Comparison of ENCODE assay signal across 1 cellular context in genomic region chr1:30984167-30984870, GRCh38.
A peak's percentile ranks its signal among the peaks of the same experiment; 100 is the strongest.
TF ChIP-seq lines count a peak whose summit lies in the region.

No MANE protein-coding gene starts in this region.

TF ChIP-seq in K562, 482 proteins besides CTCF, POLR2A, EP300 and RAD21 (continued from another document):
- TF ChIP-seq, protein P1, sequence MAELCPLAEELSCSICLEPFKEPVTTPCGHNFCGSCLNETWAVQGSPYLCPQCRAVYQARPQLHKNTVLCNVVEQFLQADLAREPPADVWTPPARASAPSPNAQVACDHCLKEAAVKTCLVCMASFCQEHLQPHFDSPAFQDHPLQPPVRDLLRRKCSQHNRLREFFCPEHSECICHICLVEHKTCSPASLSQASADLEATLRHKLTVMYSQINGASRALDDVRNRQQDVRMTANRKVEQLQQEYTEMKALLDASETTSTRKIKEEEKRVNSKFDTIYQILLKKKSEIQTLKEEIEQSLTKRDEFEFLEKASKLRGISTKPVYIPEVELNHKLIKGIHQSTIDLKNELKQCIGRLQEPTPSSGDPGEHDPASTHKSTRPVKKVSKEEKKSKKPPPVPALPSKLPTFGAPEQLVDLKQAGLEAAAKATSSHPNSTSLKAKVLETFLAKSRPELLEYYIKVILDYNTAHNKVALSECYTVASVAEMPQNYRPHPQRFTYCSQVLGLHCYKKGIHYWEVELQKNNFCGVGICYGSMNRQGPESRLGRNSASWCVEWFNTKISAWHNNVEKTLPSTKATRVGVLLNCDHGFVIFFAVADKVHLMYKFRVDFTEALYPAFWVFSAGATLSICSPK (IDR thresholded peaks at IDR 0.05; ENCODE audit: borderline replicate concordance) = no peak
- no peak for TF ChIP-seq ZNF232 (CRISPR knock-in tag; IDR thresholded peaks at IDR 0.05)
- peak; percentile 10 for TF ChIP-seq MEIS2 (IDR thresholded peaks at IDR 0.05; ENCODE audit: partially characterized antibody)
- no peak for TF ChIP-seq SRSF7 (optimal IDR thresholded peaks at IDR 0.05; ENCODE audit: low read depth, low read length)
- TF ChIP-seq JUN (IDR thresholded peaks at IDR 0.05; ENCODE audit: borderline replicate concordance, low read depth, low read length) = no peak
- TF ChIP-seq JUN (CRISPR knock-in tag; IDR thresholded peaks at IDR 0.05; ENCODE audit: borderline replicate concordance) = no peak
